ENCODE assay signal across 8 cellular contexts in genomic region chr7:152837586-152837985, GRCh38.
DNase-seq lines count a peak whose midpoint lies in the region; ATAC-seq, FAIRE-seq and TF ChIP-seq lines count a peak whose summit lies in the region.
"Not testable (repeated sequence)": the region's sequence is repeated elsewhere in the genome, so short reads cannot be mapped to it uniquely, and the experiment has no call there.

No MANE protein-coding gene starts in this region.

- not testable (repeated sequence) for H3K27ac Mint-ChIP-seq in CD4-positive, alpha-beta T cell; activated CD4-positive, alpha-beta T cell treated with anti-CD3 and anti-CD28 coated beads for 36 hours; activated CD8-positive, alpha-beta T cell treated with anti-CD3 and anti-CD28 coated beads, Interleukin-2, amount 10 ng/mL, durations not matched to agents 7 days and 5 days; activated T-cell treated with anti-CD3 and anti-CD28 coated beads, Interleukin-2, amount 50 U/mL, for 72 hours
- H3K27ac Mint-ChIP-seq in activated naive CD4-positive, alpha-beta T cell treated with anti-CD3 and anti-CD28 coated beads, Interleukin-2, amount 50 U/mL, for 72 hours: peak overlapping the region in 1 of 2 donors; percentile 50

- not testable (repeated sequence) for H3K4me2 ChIP-seq in DND-41 (ENCODE audit: insufficient read depth, low read length); endothelial cell of umbilical vein (ENCODE audit: insufficient read depth, low read length)

- H3K9ac ChIP-seq in DND-41 (ENCODE audit: low read depth, low read length); endothelial cell of umbilical vein (replicated peaks; ENCODE audit: extremely low read depth, insufficient read depth, low read length): not testable (repeated sequence)

- not testable (repeated sequence) for H3K27me3 ChIP-seq in CD4-positive, alpha-beta T cell (ENCODE audit: control insufficient read depth, insufficient read depth, low read length); DND-41 (ENCODE audit: insufficient read depth, low read length, poor library complexity); endothelial cell of umbilical vein (ENCODE audit: control insufficient read depth in 2 of 2, insufficient read depth in 2 of 2, low read length in 2 of 2)

- H3K27me3 Mint-ChIP-seq in CD4-positive, alpha-beta T cell; activated CD4-positive, alpha-beta T cell treated with anti-CD3 and anti-CD28 coated beads for 36 hours; activated CD8-positive, alpha-beta T cell treated with anti-CD3 and anti-CD28 coated beads, Interleukin-2, amount 10 ng/mL, durations not matched to agents 7 days and 5 days (ENCODE audit: low read depth); activated T-cell treated with anti-CD3 and anti-CD28 coated beads, Interleukin-2, amount 50 U/mL, for 72 hours (ENCODE audit: low read depth): not testable (repeated sequence)

- H4K20me1 ChIP-seq in DND-41 (ENCODE audit: insufficient read depth, low read length); endothelial cell of umbilical vein (replicated peaks; ENCODE audit: control insufficient read depth, extremely low read depth, insufficient read depth, low read length): not testable (repeated sequence)

- not testable (repeated sequence) for DNase-seq in CD4-positive, alpha-beta T cell; DND-41; activated CD4-positive, alpha-beta T cell treated with anti-CD3 and anti-CD28 coated beads for 36 hours; activated CD8-positive, alpha-beta T cell treated with anti-CD3 and anti-CD28 coated beads, Interleukin-2, amount 10 ng/mL, durations not matched to agents 7 days and 5 days; activated T-cell treated with anti-CD3 and anti-CD28 coated beads, Interleukin-2, amount 50 U/mL, for 72 hours; activated naive CD4-positive, alpha-beta T cell treated with anti-CD3 and anti-CD28 coated beads, Interleukin-2, amount 50 U/mL, for 72 hours (ENCODE audit: low spot score in 2 of 2); endothelial cell of umbilical vein (ENCODE audit: low read depth, low spot score); stimulated activated naive CD8-positive, alpha-beta T cell treated with anti-CD3 and anti-CD28 coated beads, Interleukin-15, Interleukin-2, amounts not matched to agents 100 U/mL and 50 U/mL, for 24 hours

- H3K27ac ChIP-seq in CD4-positive, alpha-beta T cell (ENCODE audit: low read depth, low read length); DND-41 (ENCODE audit: low read length); endothelial cell of umbilical vein (ENCODE audit: insufficient read depth, low read depth, low read length): not testable (repeated sequence)

- POLR2A ChIA-PET in CD4-positive, alpha-beta T cell (lab: Charles Lee); activated CD4-positive, alpha-beta T cell treated with anti-CD3 and anti-CD28 coated beads for 36 hours (lab: Charles Lee); endothelial cell of umbilical vein (lab: Charles Lee): not testable (repeated sequence)
- POLR2A ChIA-PET in activated CD8-positive, alpha-beta T cell treated with anti-CD3 and anti-CD28 coated beads, Interleukin-2, amount 10 ng/mL, durations not matched to agents 7 days and 5 days (lab: Charles Lee): interaction anchor here (0.6 kb wide), 1 partner anchor 1903 kb away, joined by 3 read pairs; no protein-coding TSS in a partner anchor

- intact Hi-C loops in CD4-positive, alpha-beta T cell (cut with DNase I, micrococcal nuclease); activated CD4-positive, alpha-beta T cell treated with anti-CD3 and anti-CD28 coated beads for 36 hours (cut with DNase I, micrococcal nuclease); endothelial cell of umbilical vein (cut with micrococcal nuclease): not testable (repeated sequence)

- not testable (repeated sequence) for H3K9me1 ChIP-seq in endothelial cell of umbilical vein (replicated peaks; ENCODE audit: control insufficient read depth, extremely low read depth, insufficient read depth, low read length)

- TF ChIP-seq POLR2A in endothelial cell of umbilical vein (IDR thresholded peaks at IDR 0.05; ENCODE audit: low read depth, low read length): not testable (repeated sequence)

- BruUV-seq in endothelial cell of umbilical vein (replicated peaks; lab: Mats Ljungman, UMichigan): not testable (repeated sequence)

- H2AFZ ChIP-seq in DND-41 (ENCODE audit: low read depth, low read length); endothelial cell of umbilical vein (ENCODE audit: low read depth, low read length): not testable (repeated sequence)

- FAIRE-seq in endothelial cell of umbilical vein (lab: Jason Lieb, UNC): peak; percentile 26

- not testable (repeated sequence) for H3K36me3 Mint-ChIP-seq in CD4-positive, alpha-beta T cell (ENCODE audit: low read depth); activated CD4-positive, alpha-beta T cell treated with anti-CD3 and anti-CD28 coated beads for 36 hours (ENCODE audit: low read depth); activated CD8-positive, alpha-beta T cell treated with anti-CD3 and anti-CD28 coated beads, Interleukin-2, amount 10 ng/mL, durations not matched to agents 7 days and 5 days (ENCODE audit: low read depth); activated T-cell treated with anti-CD3 and anti-CD28 coated beads, Interleukin-2, amount 50 U/mL, for 72 hours (ENCODE audit: insufficient read depth in 2 of 2); activated naive CD4-positive, alpha-beta T cell treated with anti-CD3 and anti-CD28 coated beads, Interleukin-2, amount 50 U/mL, for 72 hours

- peak; percentile 29 for ATAC-seq in CD4-positive, alpha-beta T cell (ENCODE audit: poor library complexity)
- peak; percentile 62; the same call in 2 of the 3 replicates for ATAC-seq in DND-41 (ENCODE audit: insufficient read depth, low read depth)
- ATAC-seq in activated CD4-positive, alpha-beta T cell treated with anti-CD3 and anti-CD28 coated beads for 36 hours: peak; percentile 93
- peak; percentile 27 for ATAC-seq in activated CD8-positive, alpha-beta T cell treated with anti-CD3 and anti-CD28 coated beads, Interleukin-2, amount 10 ng/mL, durations not matched to agents 7 days and 5 days
- peak; percentile 90 for ATAC-seq in activated T-cell treated with anti-CD3 and anti-CD28 coated beads, Interleukin-2, amount 50 U/mL, for 72 hours (replicated peaks in 1 of 2)
- peak; percentile 73 to 97 for ATAC-seq in activated naive CD4-positive, alpha-beta T cell treated with anti-CD3 and anti-CD28 coated beads, Interleukin-2, amount 50 U/mL, for 72 hours
- ATAC-seq in stimulated activated naive CD8-positive, alpha-beta T cell treated with anti-CD3 and anti-CD28 coated beads, Interleukin-15, Interleukin-2, amounts not matched to agents 100 U/mL and 50 U/mL, for 24 hours: peak; percentile 38

- dilution Hi-C loops in endothelial cell of umbilical vein (cut with MboI; ENCODE audit: extremely low pct_ligation_motif_present, low sequenced_read_pairs): not testable (repeated sequence)

- H3K4me3 Mint-ChIP-seq in CD4-positive, alpha-beta T cell; activated CD4-positive, alpha-beta T cell treated with anti-CD3 and anti-CD28 coated beads for 36 hours; activated CD8-positive, alpha-beta T cell treated with anti-CD3 and anti-CD28 coated beads, Interleukin-2, amount 10 ng/mL, durations not matched to agents 7 days and 5 days; activated T-cell treated with anti-CD3 and anti-CD28 coated beads, Interleukin-2, amount 50 U/mL, for 72 hours: not testable (repeated sequence)

- not testable (repeated sequence) for H3K79me2 ChIP-seq in DND-41 (ENCODE audit: insufficient read depth, low read length); endothelial cell of umbilical vein (ENCODE audit: control insufficient read depth, insufficient read depth, low read length)

- CTCF ChIA-PET in CD4-positive, alpha-beta T cell (lab: Charles Lee); activated CD4-positive, alpha-beta T cell treated with anti-CD3 and anti-CD28 coated beads for 36 hours (lab: Charles Lee); activated CD8-positive, alpha-beta T cell treated with anti-CD3 and anti-CD28 coated beads, Interleukin-2, amount 10 ng/mL, durations not matched to agents 7 days and 5 days (lab: Charles Lee); endothelial cell of umbilical vein (lab: Charles Lee): not testable (repeated sequence)

- not testable (repeated sequence) for H3K9me3 Mint-ChIP-seq in CD4-positive, alpha-beta T cell; activated CD4-positive, alpha-beta T cell treated with anti-CD3 and anti-CD28 coated beads for 36 hours (ENCODE audit: low read depth); activated CD8-positive, alpha-beta T cell treated with anti-CD3 and anti-CD28 coated beads, Interleukin-2, amount 10 ng/mL, durations not matched to agents 7 days and 5 days (ENCODE audit: insufficient read depth); activated T-cell treated with anti-CD3 and anti-CD28 coated beads, Interleukin-2, amount 50 U/mL, for 72 hours; activated naive CD4-positive, alpha-beta T cell treated with anti-CD3 and anti-CD28 coated beads, Interleukin-2, amount 50 U/mL, for 72 hours

- H3K4me3 ChIP-seq in DND-41 (ENCODE audit: low read depth in 1 of 2, low read length in 2 of 2); endothelial cell of umbilical vein (replicated peaks in 1 of 3; ENCODE audit: insufficient read depth in 1 of 3, low read depth in 1 of 3, low read length in 3 of 3): not testable (repeated sequence)

- not testable (repeated sequence) for TF ChIP-seq CTCF in CD4-positive, alpha-beta T cell (IDR thresholded peaks at IDR 0.05); DND-41 (IDR thresholded peaks at IDR 0.05; ENCODE audit: borderline replicate concordance, extremely low read depth, low read length, poor library complexity, severe bottlenecking); endothelial cell of umbilical vein (IDR thresholded peaks at IDR 0.05; ENCODE audit: extremely low read depth in 1 of 2, insufficient read depth in 1 of 2, low read depth in 1 of 2, low read length in 2 of 2)

- H3K4me1 ChIP-seq in DND-41 (ENCODE audit: insufficient read depth, low read length); endothelial cell of umbilical vein (ENCODE audit: control insufficient read depth, extremely low read depth, insufficient read depth, low read length): not testable (repeated sequence)

- not testable (repeated sequence) for H3K9me3 ChIP-seq in CD4-positive, alpha-beta T cell (ENCODE audit: control insufficient read depth, low read length); DND-41 (ENCODE audit: insufficient read depth, low read length, severe bottlenecking); endothelial cell of umbilical vein (replicated peaks; ENCODE audit: control insufficient read depth, insufficient read depth, low read length)

- not testable (repeated sequence) for H3K4me1 Mint-ChIP-seq in CD4-positive, alpha-beta T cell (ENCODE audit: low read depth); activated CD4-positive, alpha-beta T cell treated with anti-CD3 and anti-CD28 coated beads for 36 hours; activated CD8-positive, alpha-beta T cell treated with anti-CD3 and anti-CD28 coated beads, Interleukin-2, amount 10 ng/mL, durations not matched to agents 7 days and 5 days (ENCODE audit: low read depth); activated T-cell treated with anti-CD3 and anti-CD28 coated beads, Interleukin-2, amount 50 U/mL, for 72 hours (ENCODE audit: low read depth)

- not testable (repeated sequence) for H3K36me3 ChIP-seq in DND-41 (ENCODE audit: insufficient read depth, low read length); endothelial cell of umbilical vein (ENCODE audit: control insufficient read depth in 2 of 2, extremely low read depth in 1 of 2, insufficient read depth in 2 of 2, low read length in 2 of 2)

Comparison
In these comparisons a context has a peak if more than half of its experiments do, and no peak if none do; other contexts are left out.
1. ATAC-seq: peak in every context shown above with its lines; median percentile 93 in activated CD4-positive, alpha-beta T cell treated with anti-CD3 and anti-CD28 coated beads for 36 hours; 90 in activated T-cell treated with anti-CD3 and anti-CD28 coated beads, Interleukin-2, amount 50 U/mL, for 72 hours; 85 in activated naive CD4-positive, alpha-beta T cell treated with anti-CD3 and anti-CD28 coated beads, Interleukin-2, amount 50 U/mL, for 72 hours; 62 in DND-41; 38 in stimulated activated naive CD8-positive, alpha-beta T cell treated with anti-CD3 and anti-CD28 coated beads, Interleukin-15, Interleukin-2, amounts not matched to agents 100 U/mL and 50 U/mL, for 24 hours; 29 in CD4-positive, alpha-beta T cell; 27 in activated CD8-positive, alpha-beta T cell treated with anti-CD3 and anti-CD28 coated beads, Interleukin-2, amount 10 ng/mL, durations not matched to agents 7 days and 5 days.